Comparison of ENCODE assay signal across 32 cellular contexts in genomic region chr2:160882906-160883305, GRCh38.
"Had no signal": no experiment of that assay in that cellular context is flagged by ENCODE, and none has a peak within 500 bp of the region (broad histone marks: within the 10 kb centered on the region; RNA-seq: fewer than 3 reads in every experiment).

No MANE protein-coding gene starts in this region.

- H3K4me1 Mint-ChIP-seq: activated B cell treated with CpG ODN at 0.5 μM for 24 hours; activated naive CD8-positive, alpha-beta T cell treated with anti-CD3 and anti-CD28 coated beads, Interleukin-2, amount 50 U/mL, for 24 hours; activated T-helper 17 cell treated with anti-CD3 and anti-CD28 coated beads, Interleukin-2, amount 50 U/mL, for 72 hours; brain; T-helper 17 cell had no signal

- H3K9me3 Mint-ChIP-seq: activated B cell treated with CpG ODN at 0.5 μM for 24 hours; activated CD8-positive, alpha-beta T cell treated with anti-CD3 and anti-CD28 coated beads for 36 hours; activated naive CD8-positive, alpha-beta T cell treated with anti-CD3 and anti-CD28 coated beads, Interleukin-2, amount 50 U/mL, for 24 hours; activated T-cell treated with anti-CD3 and anti-CD28 coated beads, Interleukin-2, amount 50 U/mL, for 4 hours; activated T-helper 17 cell treated with anti-CD3 and anti-CD28 coated beads, Interleukin-2, amount 50 U/mL, for 72 hours; T-helper 2 cell treated with Interferon-gamma antibody and Interleukin-4, amounts not matched to agents 5 μg/mL and 100 μg/mL, for 36 hours had no signal

- DNase-seq: activated B cell treated with CpG ODN at 0.5 μM for 24 hours; activated CD4-positive, alpha-beta T cell treated with anti-CD3 and anti-CD28 coated beads for 48 hours; activated CD4-positive, alpha-beta T cell treated with anti-CD3 and anti-CD28 coated beads, Interleukin-2, amount 50 U/mL, for 1 hour; activated CD4-positive, alpha-beta T cell treated with anti-CD3 and anti-CD28 coated beads, Interleukin-2, amount 50 U/mL, for 48 hours; activated CD8-positive, alpha-beta memory T cell treated with anti-CD3 and anti-CD28 coated beads for 24 hours; activated CD8-positive, alpha-beta T cell treated with anti-CD3 and anti-CD28 coated beads for 36 hours; activated effector memory CD4-positive, alpha-beta T cell treated with Interleukin-2 at 50 U/mL for 16 hours; activated gamma-delta T cell treated with Interleukin-2 at 50 U/mL for 16 hours; activated naive CD4-positive, alpha-beta T cell treated with anti-CD3 and anti-CD28 coated beads, Interleukin-2, amount 50 U/mL, for 16 hours; activated naive CD4-positive, alpha-beta T cell treated with Interleukin-2 at 50 U/mL for 16 hours; activated naive CD8-positive, alpha-beta T cell treated with anti-CD3 and anti-CD28 coated beads, Interleukin-2, amount 50 U/mL, for 24 hours; activated T-cell treated with anti-CD3 and anti-CD28 coated beads, Interleukin-2, amount 50 U/mL, for 4 hours; adrenal gland; central memory CD4-positive, alpha-beta T cell; cerebellar nuclear complex; colonic mucosa; effector CD8-positive, alpha-beta T cell; esophagus squamous epithelium; foreskin melanocyte; T-helper 1 cell; T-helper 17 cell; T1000; WERI-Rb-1 had no signal

- H3K36me3 Mint-ChIP-seq: activated naive CD8-positive, alpha-beta T cell; brain had no signal

- H3K4me1 ChIP-seq: adrenal gland, ascending aorta, breast epithelium, colonic mucosa, esophagus squamous epithelium, gastroesophageal sphincter had no signal

- H3K4me3 ChIP-seq: adrenal gland, ascending aorta, breast epithelium, cardiac muscle cell, colonic mucosa, esophagus squamous epithelium, gastroesophageal sphincter had no signal

- H3K27ac Mint-ChIP-seq: activated B cell treated with CpG ODN at 0.5 μM for 24 hours; activated CD8-positive, alpha-beta T cell treated with anti-CD3 and anti-CD28 coated beads for 36 hours; activated naive CD8-positive, alpha-beta T cell; activated naive CD8-positive, alpha-beta T cell treated with anti-CD3 and anti-CD28 coated beads, Interleukin-2, amount 50 U/mL, for 24 hours; activated T-helper 17 cell treated with anti-CD3 and anti-CD28 coated beads, Interleukin-2, amount 50 U/mL, for 72 hours; brain; T-helper 17 cell; T-helper 2 cell treated with Interferon-gamma antibody and Interleukin-4, amounts not matched to agents 5 μg/mL and 100 μg/mL, for 36 hours had no signal

- H3K9me3 ChIP-seq: adrenal gland, ascending aorta, breast epithelium, colonic mucosa, esophagus squamous epithelium, gastroesophageal sphincter had no signal

- H3K27me3 Mint-ChIP-seq: activated naive CD8-positive, alpha-beta T cell; activated naive CD8-positive, alpha-beta T cell treated with anti-CD3 and anti-CD28 coated beads, Interleukin-2, amount 50 U/mL, for 24 hours; brain; T-helper 17 cell had no signal

- H3K27me3 ChIP-seq: adrenal gland, ascending aorta, breast epithelium, cardiac muscle cell, colonic mucosa, esophagus squamous epithelium, gastroesophageal sphincter had no signal

- H3K27ac ChIP-seq: adrenal gland, ascending aorta, breast epithelium, cardiac muscle cell, colonic mucosa, epithelial cell of prostate, esophagus squamous epithelium, gastroesophageal sphincter, WERI-Rb-1 had no signal

- H3K4me3 Mint-ChIP-seq: activated B cell treated with CpG ODN at 0.5 μM for 24 hours; activated CD8-positive, alpha-beta T cell treated with anti-CD3 and anti-CD28 coated beads for 36 hours; activated naive CD8-positive, alpha-beta T cell; activated naive CD8-positive, alpha-beta T cell treated with anti-CD3 and anti-CD28 coated beads, Interleukin-2, amount 50 U/mL, for 24 hours; activated T-cell treated with anti-CD3 and anti-CD28 coated beads, Interleukin-2, amount 50 U/mL, for 4 hours; activated T-helper 17 cell treated with anti-CD3 and anti-CD28 coated beads, Interleukin-2, amount 50 U/mL, for 72 hours; brain; T-helper 17 cell; T-helper 2 cell treated with Interferon-gamma antibody and Interleukin-4, amounts not matched to agents 5 μg/mL and 100 μg/mL, for 36 hours had no signal

- H3K36me3 ChIP-seq: adrenal gland, ascending aorta, breast epithelium, cardiac muscle cell, colonic mucosa, esophagus squamous epithelium, gastroesophageal sphincter, WERI-Rb-1 had no signal
